Comparison of ENCODE assay signal across 8 cellular contexts in the genomic region with DNA sequence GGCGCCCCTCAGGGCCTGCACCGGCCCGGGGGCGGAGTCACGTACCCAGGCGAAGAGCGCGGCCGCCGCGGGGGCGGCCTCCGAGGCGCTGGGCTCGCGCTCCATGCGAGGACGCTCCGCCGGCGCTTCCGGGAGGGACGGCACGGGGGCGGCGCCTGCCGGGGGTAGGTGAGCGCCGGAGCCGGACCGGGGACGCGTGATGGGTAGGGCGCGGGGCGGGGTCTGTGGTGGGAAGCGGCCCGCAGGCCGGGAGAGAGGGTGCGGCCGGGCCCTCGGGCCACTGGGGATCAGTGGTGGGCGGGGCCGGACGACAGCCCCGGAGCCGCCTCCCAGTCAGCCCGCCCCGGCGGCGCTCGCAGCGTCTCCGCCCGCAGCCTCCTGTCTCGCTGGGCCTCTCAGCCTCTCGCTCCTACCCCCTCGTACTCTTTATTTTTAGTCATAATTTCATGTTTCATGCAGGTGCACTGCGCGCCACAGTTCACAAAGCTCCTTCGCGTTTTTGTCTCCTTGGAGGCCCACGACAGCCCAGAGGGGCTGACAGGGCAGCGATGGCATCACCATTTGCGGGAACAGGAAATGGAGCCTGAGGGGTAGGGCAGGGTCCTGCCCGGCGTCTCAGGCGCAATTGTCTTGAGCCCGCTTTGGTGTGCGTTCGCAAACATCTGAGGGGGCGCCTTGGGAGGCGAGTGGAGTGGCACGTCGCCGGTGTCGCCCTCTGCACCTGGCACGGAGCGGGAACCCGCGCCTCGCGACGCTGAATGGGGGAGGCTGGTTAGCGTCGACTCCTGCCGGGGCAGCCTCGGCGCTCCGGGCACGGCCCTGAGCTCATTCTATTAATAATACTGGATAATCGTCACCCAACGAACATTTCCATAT. TPM values are rescaled to one million over a fixed set of nuclear protein-coding genes. Genes with fewer than 3 reads are reported as not detected.
A peak's percentile ranks its signal among the peaks of the same experiment; 100 is the strongest.
DNase-seq lines count a peak whose midpoint lies in the region; ATAC-seq and TF ChIP-seq lines count a peak whose summit lies in the region.

A gene (minus strand): TSS at position 142 of the 876 bp plus-strand sequence. CDS start 37 bp downstream, at position 105.

- H3K4me1 Mint-ChIP-seq in Caco-2 (ENCODE audit: low read depth, unreplicated experiment) (peaks cover 18% of the 10 kb centered on the region), endodermal cell (peaks cover 11% of the 10 kb centered on the region), mesothelial cell of epicardium (peaks cover 23% of the 10 kb centered on the region)

- H3K27me3 ChIP-seq in Caco-2 (replicated peaks; ENCODE audit: control insufficient read depth, insufficient read depth, low read length): no peaks in the 10 kb centered on the region
- H3K27me3 ChIP-seq in endodermal cell (ENCODE audit: control insufficient read depth, insufficient read depth, low read length, poor library complexity, severe bottlenecking): peaks cover 19% of the 10 kb centered on the region

- BruUV-seq in Caco-2 (replicated peaks; lab: Mats Ljungman, UMichigan): no TSS peak

- peaks cover 5% of the 10 kb centered on the region for H3K36me3 Mint-ChIP-seq in Caco-2 (ENCODE audit: insufficient read depth, unreplicated experiment)
- H3K36me3 Mint-ChIP-seq in endodermal cell (ENCODE audit: low read depth): no peaks in the 10 kb centered on the region
- no peaks in the 10 kb centered on the region for H3K36me3 Mint-ChIP-seq in mesothelial cell of epicardium

- peaks cover 8% of the 10 kb centered on the region for H3K27me3 Mint-ChIP-seq in Caco-2 (ENCODE audit: insufficient read depth, unreplicated experiment)
- H3K27me3 Mint-ChIP-seq in endodermal cell (ENCODE audit: insufficient read depth): peaks cover 30% of the 10 kb centered on the region
- peaks cover 23% of the 10 kb centered on the region for H3K27me3 Mint-ChIP-seq in mesothelial cell of epicardium (ENCODE audit: low read depth)

- peak; percentile 94 for ATAC-seq in GM21390 (IDR thresholded peaks at IDR 0.05; ENCODE audit: unreplicated experiment)

- POLR2A ChIA-PET in Caco-2 (lab: Charles Lee): no interaction called here

- CTCF ChIA-PET in Caco-2 (lab: Charles Lee): interaction anchor here (1.0 to 1.4 kb wide), 4 partner anchors 10 to 93 kb away, joined by 3 to 6 read pairs (median 4); a partner anchor contains a TSS

- H3K9ac ChIP-seq in endodermal cell (ENCODE audit: extremely low read depth, low read length, poor library complexity, severe bottlenecking): no peak within 1 kb of the TSS

- H3K9me3 Mint-ChIP-seq in Caco-2 (ENCODE audit: unreplicated experiment) (no peaks in the 10 kb centered on the region), endodermal cell (no peaks in the 10 kb centered on the region), mesothelial cell of epicardium (no peaks in the 10 kb centered on the region)

- intact Hi-C loops in Caco-2 (cut with micrococcal nuclease; ENCODE audit: unreplicated experiment): loop anchor here (1.0 kb wide), 2 partner anchors 21 to 93 kb away; a partner anchor contains a TSS

- H3K9me3 ChIP-seq in Caco-2 (no peaks in the 10 kb centered on the region), endodermal cell (ENCODE audit: control insufficient read depth, low read length) (no peaks in the 10 kb centered on the region)

- H3K27ac ChIP-seq in endodermal cell (ENCODE audit: low read depth, low read length): no peak within 1 kb of the TSS

- H3K4me3 Mint-ChIP-seq in Caco-2 (ENCODE audit: unreplicated experiment): peak within 1 kb of the TSS; percentile 80
- H3K4me3 Mint-ChIP-seq in endodermal cell: peak within 1 kb of the TSS; percentile 80
- H3K4me3 Mint-ChIP-seq in mesothelial cell of epicardium: peak within 1 kb of the TSS; percentile 96

- H3K4me1 ChIP-seq in Caco-2 (0 out of 2 replicates have a peak, but pooled peaks cover 9% of the 10 kb centered on the region), endodermal cell (ENCODE audit: control insufficient read depth, insufficient read depth, low read length) (no peaks in the 10 kb centered on the region)

- H3K4me3 ChIP-seq in Caco-2 (ENCODE audit: low read depth, low read length) (peak within 1 kb of the TSS; percentile 54), endodermal cell (ENCODE audit: low read length) (peak within 1 kb of the TSS; percentile 88)

- DNase-seq in Caco-2: peak; percentile 95 to 98
- peak in 75 of 76 experiments; percentile 27 to 95 (median 88) for DNase-seq in HUDEP-2 (lab: John Stamatoyannopoulos, UW; ENCODE audit: unreplicated experiment in 76 of 76)
- DNase-seq in NOMO-1 treated with dmso at 0.1 percent for 144 hours (lab: John Stamatoyannopoulos, UW; ENCODE audit: unreplicated experiment): peak; percentile 90
- peak; percentile 80 to 91 (median 80) for DNase-seq in activated CD8-positive, alpha-beta memory T cell treated with anti-CD3 and anti-CD28 coated beads for 48 hours (ENCODE audit: low read depth in 2 of 3, low spot score in 2 of 3)
- DNase-seq in endodermal cell: peak; percentile 97
- peak; percentile 71 to 87 for DNase-seq in mesothelial cell of epicardium (ENCODE audit: low spot score in 2 of 2, unreplicated experiment in 2 of 2)
- peak; percentile 93 to 94 for DNase-seq in stimulated activated CD8-positive, alpha-beta memory T cell treated with anti-CD3 and anti-CD28 coated beads, Interleukin-15, amount 100 ng/mL, for 48 hours (ENCODE audit: low read depth in 2 of 2)

- 0 to 2% methylated on average over 7 to 93 of the region's 93 CpGs for WGBS in endodermal cell (ENCODE audit: insufficient coverage in 1 of 2, insufficient read length in 1 of 2), 2 experiments

- H3K36me3 ChIP-seq in Caco-2 (ENCODE audit: control insufficient read depth, insufficient read depth, low read length): no peaks in the 10 kb centered on the region
- H3K36me3 ChIP-seq in endodermal cell (ENCODE audit: control insufficient read depth, insufficient read depth, low read length): no peaks in the 10 kb centered on the region

- H3K27ac Mint-ChIP-seq in Caco-2 (ENCODE audit: unreplicated experiment) (peak within 1 kb of the TSS; percentile 14), endodermal cell (peak within 1 kb of the TSS; percentile 88), mesothelial cell of epicardium (peak within 1 kb of the TSS; percentile 91)

- TF ChIP-seq CTCF in Caco-2 (IDR thresholded peaks at IDR 0.05; ENCODE audit: insufficient read depth in 1 of 2, low read depth in 1 of 2, low read length in 1 of 2, severe bottlenecking in 1 of 2, unreplicated experiment in 1 of 2): peak in 1 of 2 experiments; percentile 12
- peak; percentile 45 for TF ChIP-seq CTCF in endodermal cell (conservative IDR thresholded peaks at IDR 0.05)
- peak; percentile 19 for TF ChIP-seq CTCF in mesothelial cell of epicardium (IDR thresholded peaks at IDR 0.05; ENCODE audit: unreplicated experiment)

RNA-seq across cellular contexts. Expression of the gene that starts here (rescaled TPM):
- total RNA-seq in Caco-2 (2022) (17.5 and 17.8 TPM in 2 replicates), endodermal cell (10 to 100 TPM; 26.7 to 42.1 TPM), mesothelial cell of epicardium (19.8 to 24.3 TPM (median 21.0 TPM) in 3 replicates)
- polyA plus RNA-seq in endodermal cell (2013, experiment 1 of 2): 20.3 TPM
- 17.6 TPM for polyA plus RNA-seq in endodermal cell (2013, experiment 2 of 2)

Comparison
In these comparisons a context has a peak if more than half of its experiments do, and no peak if none do; other contexts are left out.
1. H3K27ac Mint-ChIP-seq: peak in every context shown above with its lines; median percentile 91 in mesothelial cell of epicardium; 88 in endodermal cell; 14 in Caco-2.